Comparison of ENCODE assay signal across 8 cellular contexts in genomic region chr22:50247748-50248147, GRCh38. TPM values are rescaled to one million over a fixed set of nuclear protein-coding genes. Genes with fewer than 3 reads are reported as not detected.
DNase-seq lines count a peak whose midpoint lies in the region; ATAC-seq and TF ChIP-seq lines count a peak whose summit lies in the region.

No MANE protein-coding gene starts in this region.

- H4K20me1 ChIP-seq in IMR-90 (ENCODE audit: insufficient read depth, low read length) (peaks cover 32% of the 10 kb centered on the region), fibroblast of lung (ENCODE audit: control insufficient read depth, extremely low read depth, insufficient read depth, low read length) (no peaks in the 10 kb centered on the region)

- no peak for ATAC-seq in IMR-90 (ENCODE audit: low read depth)
- ATAC-seq in GM18517 (IDR thresholded peaks at IDR 0.05; ENCODE audit: unreplicated experiment) = no peak

- intact Hi-C loops in IMR-90 (cut with micrococcal nuclease) = no loop called here

- 0 out of 2 replicates have a peak, but pooled peaks cover 3% of the 10 kb centered on the region for H3K9me1 ChIP-seq in IMR-90 (ENCODE audit: insufficient read depth, low read length)

- CTCF ChIA-PET in IMR-90 (lab: Yijun Ruan, JAX) = no interaction called here

- no peak overlapping the region for H4K5ac ChIP-seq in IMR-90 (ENCODE audit: low read depth, low read length)

- no peaks in the 10 kb centered on the region for H3K9me3 ChIP-seq in IMR-90 (ENCODE audit: control insufficient read depth, insufficient read depth, low read length)
- H3K9me3 ChIP-seq in fibroblast of lung (ENCODE audit: control insufficient read depth, insufficient read depth, low read depth, low read length) = no peaks in the 10 kb centered on the region

- TF ChIP-seq CTCF in IMR-90 (conservative IDR thresholded peaks at IDR 0.05; ENCODE audit: low read depth, low read length) (no peak), fibroblast of lung (conservative IDR thresholded peaks at IDR 0.05 in 1 of 2, IDR thresholded peaks at IDR 0.05 in 1 of 2; ENCODE audit: low read depth in 1 of 2, low read length in 2 of 2) (no peak)

- H4K8ac ChIP-seq in IMR-90 (ENCODE audit: low read depth in 2 of 2, low read length in 2 of 2) = peak overlapping the region in 1 of 2 experiments; percentile 0; a peak in 1 of 4 replicates

- H2AFZ ChIP-seq in IMR-90 (replicated peaks; ENCODE audit: low read length, poor library complexity) (peak overlapping the region; percentile 76), fibroblast of lung (ENCODE audit: low read length) (no peak overlapping the region)

- no peak overlapping the region for H3K4ac ChIP-seq in IMR-90 (ENCODE audit: low read depth, low read length)

- BruUV-seq in IMR-90 (replicated peaks; lab: Mats Ljungman, UMichigan) = no TSS peak

- no peak overlapping the region for H3K56ac ChIP-seq in IMR-90 (ENCODE audit: extremely low read depth, insufficient read depth, low read length)

- in situ Hi-C loops in IMR-90 (cut with MboI; ENCODE audit: low sequenced_read_pairs) = no loop called here

- H3K79me2 ChIP-seq in fibroblast of lung (ENCODE audit: control insufficient read depth, insufficient read depth, low read length) = peaks cover 42% of the 10 kb centered on the region

- no peak overlapping the region for H3K14ac ChIP-seq in IMR-90 (replicated peaks; ENCODE audit: low read depth, low read length)

- H3K9ac ChIP-seq in IMR-90 (ENCODE audit: low read depth, low read length) (no peak overlapping the region), fibroblast of lung (ENCODE audit: insufficient read depth, low read length) (no peak overlapping the region)

- H3K23ac ChIP-seq in IMR-90 (ENCODE audit: low read depth, low read length) = no peak overlapping the region

- H3K27ac ChIP-seq in IMR-90 (ENCODE audit: insufficient read depth, low read length) (no peak overlapping the region), fibroblast of lung (ENCODE audit: insufficient read depth, low read length) (peak overlapping the region; percentile 54)

- POLR2A ChIA-PET in IMR-90 (lab: Charles Lee; ENCODE audit: unreplicated experiment) = no interaction called here

- no peak overlapping the region for H2BK120ac ChIP-seq in IMR-90 (ENCODE audit: low read depth, low read length)

- no peak overlapping the region for H3K4me2 ChIP-seq in IMR-90 (ENCODE audit: low read depth, low read length)
- no peak overlapping the region for H3K4me2 ChIP-seq in fibroblast of lung (ENCODE audit: extremely low read depth, insufficient read depth, low read length)

- H3K18ac ChIP-seq in IMR-90 (ENCODE audit: low read depth, low read length) = no peak overlapping the region

- H2AK9ac ChIP-seq in IMR-90 (replicated peaks; ENCODE audit: low read depth, low read length, poor library complexity) = peak overlapping the region; percentile 58

- dilution Hi-C loops in IMR-90 (cut with HindIII; ENCODE audit: low sequenced_read_pairs, unreplicated experiment) = no loop called here

- no peak overlapping the region for H2BK15ac ChIP-seq in IMR-90 (ENCODE audit: low read depth, low read length)

- WGBS in IMR-90 (ENCODE audit: extremely low coverage in 2 of 2, insufficient read length in 1 of 2), 2 experiments = 54% methylated on average over 13 of the region's 16 CpGs; no CpG with 5 or more reads in 1 of the 2 experiments

- H2BK5ac ChIP-seq in IMR-90 (ENCODE audit: low read depth, low read length, poor library complexity, severe bottlenecking) = no peak overlapping the region

- TF ChIP-seq POLR2A in IMR-90 (IDR thresholded peaks at IDR 0.05; ENCODE audit: low read depth, low read length) = no peak

- DNase-seq in CD1c-positive myeloid dendritic cell (ENCODE audit: extremely low spot score) = peak; percentile 27
- DNase-seq in IMR-90 = peak; percentile 61
- peak in 3 of 5 experiments; percentile 28 to 84 (median 43) for DNase-seq in T-helper 2 cell
- peak; percentile 45 to 67 for DNase-seq in fibroblast of lung (ENCODE audit: low read depth in 2 of 2)
- DNase-seq in HuH-7.5 (ENCODE audit: low spot score) = no peak
- no peak for DNase-seq in 8988T
- no peak for DNase-seq in COLO829 (ENCODE audit: low spot score)

- H4K91ac ChIP-seq in IMR-90 (ENCODE audit: insufficient read depth, low read depth, low read length) = no peak overlapping the region

- H2AK5ac ChIP-seq in IMR-90 (ENCODE audit: low read depth, low read length) = no peak overlapping the region

- H3K4me3 ChIP-seq in IMR-90 (ENCODE audit: insufficient read depth, low read depth, low read length) (no peak overlapping the region), fibroblast of lung (replicated peaks in 1 of 4; ENCODE audit: control extremely low read depth in 1 of 4, insufficient read depth in 1 of 4, low read depth in 3 of 4, low read length in 4 of 4) (no peak overlapping the region)

- no peak for TF ChIP-seq RAD21 in IMR-90 (IDR thresholded peaks at IDR 0.05; ENCODE audit: low read length)

- H3K4me1 ChIP-seq in IMR-90 (ENCODE audit: control insufficient read depth, insufficient read depth, low read length) (peaks cover 16% of the 10 kb centered on the region), fibroblast of lung (ENCODE audit: control insufficient read depth, extremely low read depth, insufficient read depth, low read length) (peaks cover 13% of the 10 kb centered on the region)

- H2BK20ac ChIP-seq in IMR-90 (ENCODE audit: low read depth, low read length) = no peak overlapping the region

- no peaks in the 10 kb centered on the region for H3K27me3 ChIP-seq in IMR-90 (ENCODE audit: control insufficient read depth, insufficient read depth, low read length)
- no peaks in the 10 kb centered on the region for H3K27me3 ChIP-seq in fibroblast of lung (ENCODE audit: control insufficient read depth, insufficient read depth, low read length)

- peaks cover 9 to 53% of the 10 kb centered on the region in 2 experiments; a peak in 3 of 4 replicates for H3K79me1 ChIP-seq in IMR-90 (ENCODE audit: low read depth in 1 of 2, low read length in 2 of 2)

- H3K36me3 ChIP-seq in IMR-90 (ENCODE audit: control insufficient read depth, insufficient read depth, low read length) (peaks cover 21% of the 10 kb centered on the region), fibroblast of lung (ENCODE audit: control insufficient read depth, insufficient read depth, low read length) (peaks cover 30% of the 10 kb centered on the region)

TF ChIP-seq in IMR-90, 13 proteins besides CTCF, POLR2A, EP300 and RAD21 (continues in another document):
- TF ChIP-seq BHLHE40 (IDR thresholded peaks at IDR 0.05; ENCODE audit: low read depth, low read length) (no peak), ELK1 (IDR thresholded peaks at IDR 0.05; ENCODE audit: borderline replicate concordance, low read depth, low read length) (no peak), MAZ (IDR thresholded peaks at IDR 0.05; ENCODE audit: borderline replicate concordance, low read depth, low read length) (no peak)

RNA-seq across cellular contexts. Expression of gene TUBGCP6, which starts 2.9 kb away (rescaled TPM):
- 10.0 and 10.8 TPM in 2 replicates for total RNA-seq in IMR-90 (2012; rRNA removed)
- polyA plus RNA-seq in IMR-90 (2012; rRNA removed) = 28.6 and 30.9 TPM in 2 replicates
- polyA plus RNA-seq in IMR-90 (2012; cell fraction: cytosol; rRNA removed) = 7.5 and 13.6 TPM in 2 replicates
- 185 and 466 TPM in 2 replicates for polyA plus RNA-seq in IMR-90 (2012; cell fraction: nucleus; rRNA removed; ENCODE audit: low replicate concordance)
- total RNA-seq in fibroblast of lung = 19.0 and 23.8 TPM in 2 replicates
- polyA plus RNA-seq in fibroblast of lung = 6.7 and 7.3 TPM in 2 replicates
- 10.8 and 11.2 TPM in 2 replicates for polyA plus RNA-seq in fibroblast of lung (2012)
- polyA minus RNA-seq in fibroblast of lung (ENCODE audit: low replicate concordance) = 17.3 and 18.7 TPM in 2 replicates

RNA-seq across cellular contexts. Expression of gene HDAC10, which starts 3.3 kb away (rescaled TPM):
- total RNA-seq in IMR-90 (2012; rRNA removed) (3.6 and 3.9 TPM in 2 replicates), fibroblast of lung (19.3 and 27.6 TPM in 2 replicates)
- polyA plus RNA-seq in IMR-90 (2012; rRNA removed) (35.2 and 35.7 TPM in 2 replicates), fibroblast of lung (5.1 and 6.7 TPM in 2 replicates)
- polyA plus RNA-seq in IMR-90 (2012; cell fraction: cytosol; rRNA removed) = 18.7 and 22.6 TPM in 2 replicates
- polyA plus RNA-seq in IMR-90 (2012; cell fraction: nucleus; rRNA removed; ENCODE audit: low replicate concordance) = 264 and 926 TPM in 2 replicates
- polyA plus RNA-seq in fibroblast of lung (2012) = 13.4 and 18.2 TPM in 2 replicates
- 6.7 and 15.9 TPM in 2 replicates for polyA minus RNA-seq in fibroblast of lung (ENCODE audit: low replicate concordance)

RNA-seq across cellular contexts. Expression of gene MAPK12, which starts 13.7 kb away (rescaled TPM):
- total RNA-seq in IMR-90 (2012; rRNA removed) (35.6 and 41.0 TPM in 2 replicates), fibroblast of lung (24.4 and 30.1 TPM in 2 replicates)
- polyA plus RNA-seq in IMR-90 (2012; rRNA removed) (56.3 and 59.9 TPM in 2 replicates), fibroblast of lung (16.4 and 21.5 TPM in 2 replicates)
- polyA plus RNA-seq in IMR-90 (2012; cell fraction: cytosol; rRNA removed) = 42.8 and 49.5 TPM in 2 replicates
- polyA plus RNA-seq in IMR-90 (2012; cell fraction: nucleus; rRNA removed; ENCODE audit: low replicate concordance) = 269 and 452 TPM in 2 replicates
- 19.8 and 26.9 TPM in 2 replicates for polyA plus RNA-seq in fibroblast of lung (2012)
- polyA minus RNA-seq in fibroblast of lung (ENCODE audit: low replicate concordance) = 39.0 and 43.3 TPM in 2 replicates

RNA-seq across cellular contexts. Expression of gene MAPK11, which starts 22.4 kb away (rescaled TPM):
- total RNA-seq in IMR-90 (2012; rRNA removed) (7.5 and 8.1 TPM in 2 replicates), fibroblast of lung (5.9 and 7.6 TPM in 2 replicates)
- polyA plus RNA-seq in IMR-90 (2012; rRNA removed) (14.4 and 16.6 TPM in 2 replicates), fibroblast of lung (2.6 and 4.1 TPM in 2 replicates)
- 11.1 and 14.2 TPM in 2 replicates for polyA plus RNA-seq in IMR-90 (2012; cell fraction: cytosol; rRNA removed)
- 42.0 and 90.5 TPM in 2 replicates for polyA plus RNA-seq in IMR-90 (2012; cell fraction: nucleus; rRNA removed; ENCODE audit: low replicate concordance)
- polyA plus RNA-seq in fibroblast of lung (2012) = 5.4 and 10.7 TPM in 2 replicates
- 17.1 and 18.7 TPM in 2 replicates for polyA minus RNA-seq in fibroblast of lung (ENCODE audit: low replicate concordance)

RNA-seq across cellular contexts. Expression of gene SELENOO, which starts 46.9 kb away (rescaled TPM):
- total RNA-seq in IMR-90 (2012; rRNA removed) = 10.3 and 10.4 TPM in 2 replicates
- 21.4 and 22.9 TPM in 2 replicates for polyA plus RNA-seq in IMR-90 (2012; rRNA removed)
- 16.7 and 25.0 TPM in 2 replicates for polyA plus RNA-seq in IMR-90 (2012; cell fraction: cytosol; rRNA removed)
- 94.1 and 274 TPM in 2 replicates for polyA plus RNA-seq in IMR-90 (2012; cell fraction: nucleus; rRNA removed; ENCODE audit: low replicate concordance)
- total RNA-seq in fibroblast of lung = 16.9 and 20.1 TPM in 2 replicates
- 8.3 and 10.2 TPM in 2 replicates for polyA plus RNA-seq in fibroblast of lung
- 12.8 and 16.6 TPM in 2 replicates for polyA plus RNA-seq in fibroblast of lung (2012)
- 6.7 and 12.0 TPM in 2 replicates for polyA minus RNA-seq in fibroblast of lung (ENCODE audit: low replicate concordance)

Comparison
In these comparisons a context has a peak if more than half of its experiments do, and no peak if none do; other contexts are left out.
1. DNase-seq: peak in CD1c-positive myeloid dendritic cell (single experiment), IMR-90 (single experiment), T-helper 2 cell (3 of 5) and fibroblast of lung (2 of 2); none in HuH-7.5 (single experiment), 8988T (single experiment) and COLO829 (single experiment).